In the genomic region with DNA sequence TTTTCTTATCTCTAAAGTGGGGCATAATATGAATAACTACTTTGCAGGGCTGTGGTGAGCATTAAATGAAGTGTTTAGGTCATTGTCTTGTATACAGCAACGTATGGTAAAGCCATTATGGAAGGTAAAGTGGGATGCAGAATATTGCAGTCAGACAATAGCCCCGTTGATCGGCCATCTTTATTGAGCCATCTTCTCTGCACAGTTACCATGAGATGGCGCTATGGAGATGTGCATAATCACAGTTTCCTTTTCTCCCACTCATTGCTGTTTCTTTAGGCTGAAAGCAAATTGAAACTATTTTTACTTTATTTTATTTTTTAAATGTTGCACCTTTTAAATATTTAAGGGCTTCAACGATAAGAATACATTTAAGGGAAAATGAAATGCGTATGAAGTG, we compare ENCODE assay signal across 8 cellular contexts.
A peak's percentile ranks its signal among the peaks of the same experiment; 100 is the strongest.
DNase-seq lines count a peak whose midpoint lies in the region; ATAC-seq and TF ChIP-seq lines count a peak whose summit lies in the region.

No MANE protein-coding gene starts in this region.

- peak; percentile 23; the same call in 1 of the 2 replicates for TF ChIP-seq CTCF in PC-9 (conservative IDR thresholded peaks at IDR 0.05)
- peak in 1 of 5 experiments; percentile 22 for TF ChIP-seq CTCF in tibial nerve (IDR thresholded peaks at IDR 0.05)
- peak in 1 of 2 experiments; percentile 12 for TF ChIP-seq CTCF in tibial artery (IDR thresholded peaks at IDR 0.05)

- no TSS peak for BruUV-seq in PC-9 (replicated peaks; lab: Mats Ljungman, UMichigan)

- 47 to 49% methylated on average over 6 of the region's 6 CpGs for WGBS in tibial nerve, 2 donors

- TF ChIP-seq EP300 in tibial nerve (IDR thresholded peaks at IDR 0.05), result no peak

- no peak overlapping the region for H3K27ac ChIP-seq in PC-9
- H3K27ac ChIP-seq in tibial nerve, result no peak overlapping the region
- no peak overlapping the region for H3K27ac ChIP-seq in tibial artery

- H4K20me1 ChIP-seq in PC-9 (ENCODE audit: insufficient read depth), result no peaks in the 10 kb centered on the region

- DNase-seq in DMS 273 treated with DMSO at 0.1 percent for 48 hours (lab: John Stamatoyannopoulos, UW), result peak; percentile 24
- peak; percentile 25 for DNase-seq in HEK293T (ENCODE audit: extremely low spot score)
- no peak for DNase-seq in PC-9
- DNase-seq in iPS DF 4.7 (ENCODE audit: extremely low read depth, low spot score), result peak; percentile 5
- no peak for DNase-seq in SK-N-DZ (ENCODE audit: low spot score)
- DNase-seq in tibial nerve (ENCODE audit: low spot score in 2 of 2), result no peak
- no peak for DNase-seq in tibial artery

- ATAC-seq in HG03045 (IDR thresholded peaks at IDR 0.05; ENCODE audit: unreplicated experiment), result no peak

- no peaks in the 10 kb centered on the region for H3F3A ChIP-seq in PC-9 (ENCODE audit: insufficient read depth, low read depth)

- no peak overlapping the region for H3K4me2 ChIP-seq in PC-9

- intact Hi-C loops in PC-9 (cut with micrococcal nuclease; ENCODE audit: unreplicated experiment), result no loop called here
- intact Hi-C loops in tibial artery (cut with DNase I; ENCODE audit: low total_unique reads), result no loop called here

- POLR2A ChIA-PET in HEK293T (lab: Yijun Ruan, JAX) (no interaction called here), PC-9 (lab: Charles Lee; ENCODE audit: unreplicated experiment) (no interaction called here)

- no peaks in the 10 kb centered on the region for H3K27me3 ChIP-seq in PC-9 (ENCODE audit: insufficient read depth, low read depth)
- no peaks in the 10 kb centered on the region for H3K27me3 ChIP-seq in tibial nerve
- H3K27me3 ChIP-seq in tibial artery, result no peaks in the 10 kb centered on the region

- CTCF ChIA-PET in HEK293T (lab: Yijun Ruan, JAX), result no interaction called here
- CTCF ChIA-PET in PC-9 (lab: Charles Lee), result no interaction called here

- H3K9me2 ChIP-seq in PC-9 (ENCODE audit: insufficient read depth), result peaks cover 5% of the 10 kb centered on the region; the same call in 1 of the 2 replicates

- no peaks in the 10 kb centered on the region for H3K9me3 ChIP-seq in PC-9 (ENCODE audit: insufficient read depth, low read depth)
- H3K9me3 ChIP-seq in tibial nerve, result no peaks in the 10 kb centered on the region
- no peaks in the 10 kb centered on the region for H3K9me3 ChIP-seq in tibial artery

- TF ChIP-seq POLR2A in tibial nerve (IDR thresholded peaks at IDR 0.05), result no peak

- no peaks in the 10 kb centered on the region for H3K36me3 ChIP-seq in PC-9 (ENCODE audit: low read depth)
- H3K36me3 ChIP-seq in tibial nerve, result no peaks in the 10 kb centered on the region
- H3K36me3 ChIP-seq in tibial artery, result no peaks in the 10 kb centered on the region

- H3K79me2 ChIP-seq in PC-9 (ENCODE audit: low read depth), result no peaks in the 10 kb centered on the region

- H3K4me3 ChIP-seq in PC-9 (no peak overlapping the region), tibial nerve (no peak overlapping the region), tibial artery (no peak overlapping the region)

- no peaks in the 10 kb centered on the region for H3K4me1 ChIP-seq in PC-9 (replicated peaks; ENCODE audit: insufficient read depth)
- no peaks in the 10 kb centered on the region for H3K4me1 ChIP-seq in tibial nerve
- no peaks in the 10 kb centered on the region for H3K4me1 ChIP-seq in tibial artery

- H2AFZ ChIP-seq in PC-9, result no peak overlapping the region

TF ChIP-seq in HEK293T, 16 proteins besides CTCF, POLR2A, EP300 and RAD21:
- TF ChIP-seq TARDBP (IDR thresholded peaks at IDR 0.05) (no peak), FOXK2 (IDR thresholded peaks at IDR 0.05) (no peak), NFRKB (IDR thresholded peaks at IDR 0.05) (no peak), FOXM1 (IDR thresholded peaks at IDR 0.05; ENCODE audit: borderline replicate concordance) (no peak), L3MBTL2 (conservative IDR thresholded peaks at IDR 0.05) (no peak), FOXA1 (IDR thresholded peaks at IDR 0.05) (no peak), SUZ12 (IDR thresholded peaks at IDR 0.05) (no peak)
TF ChIP-seq in HEK293T: peak in this region for 0.

Comparison
In these comparisons a context has a peak if more than half of its experiments do, and no peak if none do; other contexts are left out.
1. DNase-seq: peak in DMS 273 treated with DMSO at 0.1 percent for 48 hours (single experiment), HEK293T (single experiment) and iPS DF 4.7 (single experiment); none in PC-9 (0 of 2), SK-N-DZ (single experiment), tibial nerve (0 of 2) and tibial artery (0 of 2).